16 cellular contexts compared by ENCODE assay signal in genomic region chr1:247043406-247043805, GRCh38. TPM values are rescaled to one million over a fixed set of nuclear protein-coding genes. Genes with fewer than 3 reads are reported as not detected.
DNase-seq lines count a peak whose midpoint lies in the region; ATAC-seq, FAIRE-seq and TF ChIP-seq lines count a peak whose summit lies in the region.
"Had no signal": no experiment of that assay in that cellular context is flagged by ENCODE, and none has a peak within 500 bp of the region (broad histone marks: within the 10 kb centered on the region; RNA-seq: fewer than 3 reads in every experiment).

No MANE protein-coding gene starts in this region.

- H3K4me1 ChIP-seq in K562 (replicated peaks in 1 of 2; ENCODE audit: control insufficient read depth in 2 of 2, insufficient read depth in 2 of 2, low read length in 2 of 2), result no peaks in the 10 kb centered on the region
- H3K4me1 ChIP-seq in esophagus muscularis mucosa, result peaks cover 0 to 9% (median 0%) of the 10 kb centered on the region in 4 donors
- H3K4me1 ChIP-seq in trophoblast cell (ENCODE audit: control insufficient read depth in 1 of 2, insufficient read depth in 2 of 2, low read length in 2 of 2), result no peaks in the 10 kb centered on the region
- H3K4me1 ChIP-seq in foreskin keratinocyte, result no peaks in the 10 kb centered on the region
- H3K4me1 ChIP-seq: HAP-1 had no signal

- no peak overlapping the region for H4K8ac ChIP-seq in trophoblast cell (ENCODE audit: low read depth, low read length)

- H3K23ac ChIP-seq in trophoblast cell (ENCODE audit: low read length), result no peak overlapping the region

- no peak overlapping the region for H3K4me3 Mint-ChIP-seq in activated CD4-positive, alpha-beta T cell treated with anti-CD3 and anti-CD28 coated beads, Interleukin-2, amount 10 ng/mL, durations not matched to agents 7 days and 5 days

- TF ChIP-seq POLR2A in K562 (conservative IDR thresholded peaks at IDR 0.05), result no peak
- no peak for TF ChIP-seq POLR2A in esophagus muscularis mucosa (IDR thresholded peaks at IDR 0.05; ENCODE audit: low read depth)

- CTCF ChIA-PET in GM10248 (lab: Yijun Ruan, JAX) (interaction anchor here (1.1 kb wide), 1 partner anchor 11 kb away, joined by 3 read pairs; no protein-coding TSS in a partner anchor), K562 (lab: Yijun Ruan, JAX; ENCODE audit: low intra/inter-chr PET ratio) (no interaction called here)
- CTCF ChIA-PET in activated CD4-positive, alpha-beta T cell treated with anti-CD3 and anti-CD28 coated beads, Interleukin-2, amount 10 ng/mL, durations not matched to agents 7 days and 5 days (lab: Charles Lee), result no interaction called here

- no peak overlapping the region for H2BK120ac ChIP-seq in trophoblast cell (ENCODE audit: insufficient read depth, low read length, poor library complexity)

- H3K4me2 ChIP-seq in K562 (ENCODE audit: insufficient read depth, low read length) (no peak overlapping the region), trophoblast cell (ENCODE audit: low read length) (no peak overlapping the region)

- H3K4me3 ChIP-seq in K562 (no peak overlapping the region), esophagus muscularis mucosa (no peak overlapping the region), trophoblast cell (ENCODE audit: low read depth, low read length) (no peak overlapping the region)
- H3K4me3 ChIP-seq: GM23248, HAP-1 had no signal

- TSS peak; percentile 26 for BruUV-seq in K562 (replicated peaks; lab: Mats Ljungman, UMichigan)

- no peak overlapping the region for H3K18ac ChIP-seq in trophoblast cell (ENCODE audit: low read length)

- H3K36me3 ChIP-seq in K562 (ENCODE audit: control insufficient read depth, insufficient read depth, low read length), result peaks cover 7% of the 10 kb centered on the region
- peaks cover 4 to 12% (median 6%) of the 10 kb centered on the region in 4 donors for H3K36me3 ChIP-seq in esophagus muscularis mucosa
- H3K36me3 ChIP-seq in trophoblast cell (ENCODE audit: control insufficient read depth in 1 of 2, insufficient read depth in 2 of 2, low read length in 2 of 2), result peaks cover 20 to 24% of the 10 kb centered on the region in 2 experiments

- peak; percentile 3 for TF ChIP-seq CTCF in GM10248 (IDR thresholded peaks at IDR 0.05; ENCODE audit: control extremely low read depth, extremely low read depth, low read depth, missing control alignments)
- 0 out of 6 replicates have a peak, but pooled peaks of 1 of the 3 experiments have one; percentile 18 for TF ChIP-seq CTCF in K562 (IDR thresholded peaks at IDR 0.05 in 2 of 3, conservative IDR thresholded peaks at IDR 0.05 in 1 of 3; ENCODE audit: insufficient read depth in 2 of 3, low read depth in 1 of 3, low read length in 3 of 3)
- TF ChIP-seq CTCF in esophagus muscularis mucosa (IDR thresholded peaks at IDR 0.05), result peak; percentile 15 to 35 (median 24)
- no peak for TF ChIP-seq CTCF in foreskin keratinocyte (conservative IDR thresholded peaks at IDR 0.05)

- H4K20me1 ChIP-seq in K562 (replicated peaks; ENCODE audit: control insufficient read depth, insufficient read depth, low read length), result no peaks in the 10 kb centered on the region

- WGBS in K562 (ENCODE audit: insufficient coverage, low coverage, missing lambda C conversion rate), result 71% methylated on average over 5 of the region's 5 CpGs
- 90% methylated on average over 5 of the region's 5 CpGs for WGBS in esophagus muscularis mucosa
- WGBS in trophoblast cell (ENCODE audit: extremely low coverage, insufficient coverage, insufficient read length), result no CpG with 5 or more reads among the region's 5 CpGs

- H3K79me1 ChIP-seq in trophoblast cell (ENCODE audit: low read length), result no peaks in the 10 kb centered on the region

- H3K14ac ChIP-seq in trophoblast cell (ENCODE audit: low read length), result no peak overlapping the region

- H4K91ac ChIP-seq in trophoblast cell (ENCODE audit: low read depth, low read length), result no peak overlapping the region

- ATAC-seq in K562 (no peak), foreskin keratinocyte (no peak), GM21515 (IDR thresholded peaks at IDR 0.05; ENCODE audit: unreplicated experiment) (no peak)
- ATAC-seq: Right ventricle myocardium inferior had no signal

- H3K36me3 Mint-ChIP-seq in activated CD4-positive, alpha-beta T cell treated with anti-CD3 and anti-CD28 coated beads, Interleukin-2, amount 10 ng/mL, durations not matched to agents 7 days and 5 days (ENCODE audit: low read depth), result peaks cover 15% of the 10 kb centered on the region

- no peak overlapping the region for H2BK5ac ChIP-seq in trophoblast cell (ENCODE audit: low read depth, low read length, poor library complexity)

- DNase-seq in GM10248 (ENCODE audit: extremely low spot score) (no peak), K562 (ENCODE audit: extremely low read depth in 1 of 4, low spot score in 3 of 4) (no peak), esophagus muscularis mucosa (ENCODE audit: extremely low spot score) (no peak), trophoblast cell (no peak), foreskin keratinocyte (no peak), nucleus accumbens (lab: John Stamatoyannopoulos, UW) (no peak)
- DNase-seq in activated CD4-positive, alpha-beta T cell treated with anti-CD3 and anti-CD28 coated beads, Interleukin-2, amount 10 ng/mL, durations not matched to agents 7 days and 5 days, result no peak
- DNase-seq: GM23248, NCI-H1105 treated with DMSO at 0.1 percent for 48 hours, NCI-H1694 treated with DMSO at 0.1 percent for 48 hours, NCI-H510A, NCI-H748 treated with DMSO at 0.1 percent for 48 hours had no signal

- H3K27ac ChIP-seq in K562 (ENCODE audit: extremely low read depth, low read depth, low read length) (no peak overlapping the region), esophagus muscularis mucosa (replicated peaks in 1 of 4) (no peak overlapping the region), trophoblast cell (ENCODE audit: low read depth, low read length) (no peak overlapping the region), foreskin keratinocyte (no peak overlapping the region)
- H3K27ac ChIP-seq: GM23248 had no signal

- no peak for FAIRE-seq in K562 (lab: Jason Lieb, UNC)
- FAIRE-seq: RCC 7860 had no signal

- POLR2A ChIA-PET in GM10248 (lab: Yijun Ruan, JAX), result no interaction called here
- POLR2A ChIA-PET in K562 (lab: Yijun Ruan, JAX), result no interaction called here
- POLR2A ChIA-PET in activated CD4-positive, alpha-beta T cell treated with anti-CD3 and anti-CD28 coated beads, Interleukin-2, amount 10 ng/mL, durations not matched to agents 7 days and 5 days (lab: Charles Lee), result no interaction called here

- H2BK12ac ChIP-seq in trophoblast cell (ENCODE audit: low read length), result no peak overlapping the region

- no peaks in the 10 kb centered on the region for H3K4me1 Mint-ChIP-seq in activated CD4-positive, alpha-beta T cell treated with anti-CD3 and anti-CD28 coated beads, Interleukin-2, amount 10 ng/mL, durations not matched to agents 7 days and 5 days

- H4K12ac ChIP-seq in trophoblast cell (ENCODE audit: low read depth, low read length), result no peak overlapping the region

- H3K9me3 ChIP-seq in K562 (replicated peaks; ENCODE audit: control insufficient read depth, insufficient read depth, low read depth, low read length) (peaks cover 30% of the 10 kb centered on the region), esophagus muscularis mucosa (peaks cover 0 to 32% (median 10%) of the 10 kb centered on the region in 4 donors), trophoblast cell (ENCODE audit: insufficient read depth, low read depth, low read length) (peaks cover 24% of the 10 kb centered on the region)

- peaks cover 20% of the 10 kb centered on the region; the same call in 2 of the 3 replicates for H3K79me2 ChIP-seq in K562 (ENCODE audit: control insufficient read depth, insufficient read depth, low read length)
- H3K79me2 ChIP-seq in trophoblast cell (ENCODE audit: control insufficient read depth, insufficient read depth, low read length, poor library complexity), result no peaks in the 10 kb centered on the region

- H3K27ac Mint-ChIP-seq in activated CD4-positive, alpha-beta T cell treated with anti-CD3 and anti-CD28 coated beads, Interleukin-2, amount 10 ng/mL, durations not matched to agents 7 days and 5 days, result no peak overlapping the region

- no peak overlapping the region for H2AK5ac ChIP-seq in trophoblast cell (ENCODE audit: low read length)

- peak overlapping the region; percentile 14 for H3K4ac ChIP-seq in trophoblast cell (ENCODE audit: low read depth, low read length)

- peak in 1 of 2 experiments; percentile 25; a peak in 1 of 4 replicates for TF ChIP-seq RAD21 in K562 (CRISPR knock-in tag; conservative IDR thresholded peaks at IDR 0.05 in 1 of 2, IDR thresholded peaks at IDR 0.05 in 1 of 2)

- no peaks in the 10 kb centered on the region for H3K27me3 Mint-ChIP-seq in activated CD4-positive, alpha-beta T cell treated with anti-CD3 and anti-CD28 coated beads, Interleukin-2, amount 10 ng/mL, durations not matched to agents 7 days and 5 days

- in situ Hi-C loops in K562 (cut with MboI), result no loop called here

- H2AFZ ChIP-seq in K562 (ENCODE audit: low read depth, low read length), result no peak overlapping the region
- no peak overlapping the region for H2AFZ ChIP-seq in trophoblast cell (ENCODE audit: insufficient read depth, low read length, poor library complexity)
- H2AFZ ChIP-seq: GM23248 had no signal

- no peak for TF ChIP-seq EP300 in K562 (IDR thresholded peaks at IDR 0.05; ENCODE audit: low read length)
- TF ChIP-seq EP300 in esophagus muscularis mucosa (IDR thresholded peaks at IDR 0.05), result no peak

- H3K9ac ChIP-seq in K562 (ENCODE audit: insufficient read depth in 1 of 2, low read depth in 2 of 2, low read length in 2 of 2), result no peak overlapping the region
- no peak overlapping the region for H3K9ac ChIP-seq in trophoblast cell (ENCODE audit: low read length)
- H3K9ac ChIP-seq: GM23248 had no signal

- intact Hi-C loops in K562 (cut with micrococcal nuclease), result no loop called here
- intact Hi-C loops in esophagus muscularis mucosa (cut with DNase I), result no loop called here

- H3K9me3 Mint-ChIP-seq in activated CD4-positive, alpha-beta T cell treated with anti-CD3 and anti-CD28 coated beads, Interleukin-2, amount 10 ng/mL, durations not matched to agents 7 days and 5 days, result peaks cover 62% of the 10 kb centered on the region

- no peaks in the 10 kb centered on the region for H3K9me1 ChIP-seq in K562 (ENCODE audit: control insufficient read depth, insufficient read depth, low read length)

- H3K27me3 ChIP-seq in K562 (ENCODE audit: control insufficient read depth in 2 of 2, insufficient read depth in 2 of 2, low read length in 2 of 2) (no peaks in the 10 kb centered on the region), esophagus muscularis mucosa (no peaks in the 10 kb centered on the region), trophoblast cell (ENCODE audit: insufficient read depth, low read length) (no peaks in the 10 kb centered on the region), foreskin keratinocyte (no peaks in the 10 kb centered on the region)

RNA-seq across cellular contexts. Expression of gene ZNF670, which starts 35.2 kb away (rescaled TPM):
- 4.5 and 17.1 TPM in 2 replicates for total RNA-seq in K562 (2011; cell fraction: chromatin; rRNA removed; ENCODE audit: low replicate concordance)
- total RNA-seq in K562 (2011; cell fraction: nucleolus; rRNA removed), result 2.8 and 5.1 TPM in 2 replicates
- 6.5 and 7.7 TPM in 2 replicates for total RNA-seq in K562 (2011; cell fraction: nucleoplasm; rRNA removed)
- total RNA-seq in K562 (2014; rRNA removed), result 6.7 and 8.9 TPM in 2 replicates
- total RNA-seq in K562 (2014; rRNA removed; fragmentation: Illumina TruSeq; extraction: Trizol), result 14.5 and 17.8 TPM in 2 replicates
- total RNA-seq in K562 (2015; rRNA removed; fragmentation: Illumina TruSeq; extraction: Trizol), result 10.3 and 11.2 TPM in 2 replicates
- total RNA-seq in K562 (2021), result 7.1 and 7.9 TPM in 2 replicates
- polyA plus RNA-seq in K562 (2011; rRNA removed), result 9.7 and 11.8 TPM in 2 replicates
- 1.1 and 2.6 TPM in 2 replicates for polyA plus RNA-seq in K562 (2011; cell fraction: cytosol; rRNA removed)
- 2.7 and 4.4 TPM in 2 replicates for polyA plus RNA-seq in K562 (2011; cell fraction: nucleus; rRNA removed)
- 5.9 and 6.1 TPM in 2 replicates for polyA plus RNA-seq in K562 (2012)
- 11.1 and 12.4 TPM in 2 replicates for polyA plus RNA-seq in K562 (2014; fragmentation: Illumina TruSeq; extraction: Trizol)
- polyA plus RNA-seq in K562 (2014; fragmentation: Nextera tagmentation; extraction: Ambion mirVana), result 10 to 100 TPM; 17.3 to 23.4 TPM
- polyA plus RNA-seq in K562 (2014; rRNA removed), result 8.2 and 8.7 TPM in 2 replicates
- polyA minus RNA-seq in K562 (2011; rRNA and poly(A)+ RNA removed), result 11.7 and 13.9 TPM in 2 replicates
- polyA minus RNA-seq in K562 (2011; cell fraction: cytosol; rRNA and poly(A)+ RNA removed), result 3.2 and 4.0 TPM in 2 replicates
- polyA minus RNA-seq in K562 (2011; cell fraction: nucleus; rRNA and poly(A)+ RNA removed), result 3.4 and 6.0 TPM in 2 replicates
- total RNA-seq in esophagus muscularis mucosa, result 1 to 10 TPM; 2.1 to 4.0 (median 2.3) TPM
- polyA plus RNA-seq in trophoblast cell (2013), result 4.7 and 5.0 TPM in 2 replicates
- total RNA-seq in foreskin keratinocyte, result 4.4 and 4.5 TPM in 2 replicates
- 1.5 and 2.0 TPM in 2 replicates for polyA plus RNA-seq in foreskin keratinocyte
- 1 to 10 TPM; 1.1 to 1.2 TPM for total RNA-seq in activated CD4-positive, alpha-beta T cell treated with anti-CD3 and anti-CD28 coated beads, Interleukin-2, amount 10 ng/mL, durations not matched to agents 7 days and 5 days

RNA-seq across cellular contexts. Expression of gene ZNF695, which starts 35.5 kb away (rescaled TPM):
- total RNA-seq in K562 (2011; cell fraction: chromatin; rRNA removed; ENCODE audit: low replicate concordance), result 15.9 and 40.0 TPM in 2 replicates
- total RNA-seq in K562 (2011; cell fraction: nucleolus; rRNA removed), result 8.9 and 10.5 TPM in 2 replicates
- 16.4 and 22.7 TPM in 2 replicates for total RNA-seq in K562 (2011; cell fraction: nucleoplasm; rRNA removed)
- total RNA-seq in K562 (2014; rRNA removed) (10.9 and 11.5 TPM in 2 replicates), K562 (2014; rRNA removed; fragmentation: Illumina TruSeq; extraction: Trizol) (15.2 and 15.7 TPM in 2 replicates), K562 (2015; rRNA removed; fragmentation: Illumina TruSeq; extraction: Trizol) (10.2 and 10.6 TPM in 2 replicates), K562 (2021) (10.9 and 13.7 TPM in 2 replicates), esophagus muscularis mucosa (not detected), foreskin keratinocyte (4.3 and 6.2 TPM in 2 replicates)
- polyA plus RNA-seq in K562 (2011; rRNA removed) (8.7 and 9.0 TPM in 2 replicates), K562 (2014; fragmentation: Illumina TruSeq; extraction: Trizol) (11.1 and 12.1 TPM in 2 replicates), K562 (2014; fragmentation: Nextera tagmentation; extraction: Ambion mirVana) (1 to 10 TPM; 8.7 to 8.8 TPM), K562 (2014; rRNA removed) (6.4 and 11.1 TPM in 2 replicates), foreskin keratinocyte (2.8 and 4.8 TPM in 2 replicates)
- polyA plus RNA-seq in K562 (2011; cell fraction: cytosol; rRNA removed), result 3.3 and 9.2 TPM in 2 replicates
- 7.5 and 9.3 TPM in 2 replicates for polyA plus RNA-seq in K562 (2011; cell fraction: nucleus; rRNA removed)
- polyA plus RNA-seq in K562 (2012), result 9.8 and 9.9 TPM in 2 replicates
- polyA minus RNA-seq in K562 (2011; rRNA and poly(A)+ RNA removed), result 12.7 and 15.3 TPM in 2 replicates
- polyA minus RNA-seq in K562 (2011; cell fraction: cytosol; rRNA and poly(A)+ RNA removed), result 3.7 and 5.2 TPM in 2 replicates
- polyA minus RNA-seq in K562 (2011; cell fraction: nucleus; rRNA and poly(A)+ RNA removed), result 4.8 and 11.7 TPM in 2 replicates
- polyA plus RNA-seq in trophoblast cell (2013), result 6.1 and 6.9 TPM in 2 replicates
- under 1 TPM; 0.10 to 0.17 TPM for total RNA-seq in activated CD4-positive, alpha-beta T cell treated with anti-CD3 and anti-CD28 coated beads, Interleukin-2, amount 10 ng/mL, durations not matched to agents 7 days and 5 days
- total RNA-seq: Right ventricle myocardium inferior had no signal
